ENCODE assay signal across 16 cellular contexts in genomic region chr7:47970750-47971149, GRCh38. TPM values are rescaled to one million over a fixed set of nuclear protein-coding genes. Genes with fewer than 3 reads are reported as not detected.
DNase-seq lines count a peak whose midpoint lies in the region; ATAC-seq and TF ChIP-seq lines count a peak whose summit lies in the region.
"Had no signal": no experiment of that assay in that cellular context is flagged by ENCODE, and none has a peak within 500 bp of the region (broad histone marks: within the 10 kb centered on the region; RNA-seq: fewer than 3 reads in every experiment).

No MANE protein-coding gene starts in this region.

- H3K27ac ChIP-seq in BLaER1 treated with 17β-estradiol and CSF1 and Interleukin-3, amounts not matched to agents 10 nM and 100 nM, result peak overlapping the region; percentile 8 to 93 (median 66); a peak in 18 of 22 replicates
- H3K27ac ChIP-seq in esophagus squamous epithelium (peak overlapping the region; percentile 46 to 67 (median 61)), sigmoid colon (peak overlapping the region; percentile 11 to 52 (median 40))

- no peak for TF ChIP-seq EP300 in sigmoid colon (IDR thresholded peaks at IDR 0.05)

- WGBS in esophagus squamous epithelium, 2 donors, result 33 to 52% methylated on average over 1 of the region's 1 CpG
- WGBS in sigmoid colon, 2 donors, result 5 to 42% methylated on average over 1 of the region's 1 CpG

- ATAC-seq in GM19397 (IDR thresholded peaks at IDR 0.05; ENCODE audit: unreplicated experiment), result no peak
- ATAC-seq: K562; stimulated activated naive CD8-positive, alpha-beta T cell treated with anti-CD3 and anti-CD28 coated beads, Interleukin-15, Interleukin-2, amounts not matched to agents 100 U/mL and 50 U/mL, for 24 hours had no signal

- intact Hi-C loops in esophagus squamous epithelium (cut with DNase I), result no loop called here
- intact Hi-C loops in sigmoid colon (cut with DNase I), result no loop called here

- peaks cover 17 to 43% (median 27%) of the 10 kb centered on the region in 10 experiments for H3K4me1 ChIP-seq in BLaER1 treated with 17β-estradiol and CSF1 and Interleukin-3, amounts not matched to agents 10 nM and 100 nM
- peaks cover 4 to 18% (median 10%) of the 10 kb centered on the region in 3 donors for H3K4me1 ChIP-seq in esophagus squamous epithelium
- H3K4me1 ChIP-seq in sigmoid colon, result no peaks in the 10 kb centered on the region

- H3K4me3 ChIP-seq in BLaER1 treated with 17β-estradiol and CSF1 and Interleukin-3, amounts not matched to agents 10 nM and 100 nM, result peak overlapping the region in 3 of 10 experiments; percentile 6 to 18 (median 17); a peak in 2 of 20 replicates
- H3K4me3 ChIP-seq in esophagus squamous epithelium (no peak overlapping the region), sigmoid colon (no peak overlapping the region)
- H3K4me3 ChIP-seq: K562 had no signal

- H3K4me2 ChIP-seq in BLaER1 treated with 17β-estradiol and CSF1 and Interleukin-3, amounts not matched to agents 10 nM and 100 nM, result peak overlapping the region in 8 of 11 experiments; percentile 37 to 89 (median 66); a peak in 16 of 22 replicates

- peaks cover 2 to 17% (median 7%) of the 10 kb centered on the region in 11 experiments; a peak in 10 of 22 replicates for H4K20me1 ChIP-seq in BLaER1 treated with 17β-estradiol and CSF1 and Interleukin-3, amounts not matched to agents 10 nM and 100 nM

- DNase-seq in HCEC 1CT, result peak; percentile 45
- DNase-seq in esophagus squamous epithelium (lab: John Stamatoyannopoulos, UW), result no peak
- DNase-seq in sigmoid colon, result no peak
- DNase-seq in SW480 (ENCODE audit: low spot score), result no peak
- DNase-seq in epidermal melanocyte (ENCODE audit: insufficient read length, low spot score), result no peak
- DNase-seq in 8988T, result no peak
- DNase-seq: activated CD4-positive, alpha-beta memory T cell treated with anti-CD3 and anti-CD28 coated beads, Interleukin-2, amount 10 ng/mL, durations not matched to agents 7 days and 5 days; activated naive CD4-positive, alpha-beta T cell; cerebellar nuclear complex; GOT3; NCI-H1694; NCI-H526 treated with DMSO at 0.1 percent for 48 hours; stimulated activated naive CD8-positive, alpha-beta T cell treated with anti-CD3 and anti-CD28 coated beads, Interleukin-15, Interleukin-2, amounts not matched to agents 100 U/mL and 50 U/mL, for 24 hours had no signal

- peak overlapping the region in 6 of 11 experiments; percentile 10 to 81 (median 58); a peak in 12 of 22 replicates for H3K9ac ChIP-seq in BLaER1 treated with 17β-estradiol and CSF1 and Interleukin-3, amounts not matched to agents 10 nM and 100 nM

- TF ChIP-seq CTCF in esophagus squamous epithelium (IDR thresholded peaks at IDR 0.05) (no peak), sigmoid colon (IDR thresholded peaks at IDR 0.05) (no peak)

- H3K27me3 ChIP-seq in BLaER1 treated with 17β-estradiol and CSF1 and Interleukin-3, amounts not matched to agents 10 nM and 100 nM, result no peaks in the 10 kb centered on the region
- H3K27me3 ChIP-seq in esophagus squamous epithelium (no peaks in the 10 kb centered on the region), sigmoid colon (no peaks in the 10 kb centered on the region)

- TF ChIP-seq POLR2A in esophagus squamous epithelium (IDR thresholded peaks at IDR 0.05) (no peak), sigmoid colon (IDR thresholded peaks at IDR 0.05) (no peak)

- H3K36me3 ChIP-seq in BLaER1 treated with 17β-estradiol and CSF1 and Interleukin-3, amounts not matched to agents 10 nM and 100 nM, result peaks cover 63 to 90% (median 79%) of the 10 kb centered on the region in 11 experiments
- peaks cover 24 to 84% (median 48%) of the 10 kb centered on the region in 3 donors for H3K36me3 ChIP-seq in esophagus squamous epithelium
- H3K36me3 ChIP-seq in sigmoid colon, result peaks cover 19 to 90% (median 43%) of the 10 kb centered on the region in 4 donors

- H3K9me3 ChIP-seq in BLaER1 treated with 17β-estradiol and CSF1 and Interleukin-3, amounts not matched to agents 10 nM and 100 nM (replicated peaks in 1 of 11), result no peaks in the 10 kb centered on the region
- no peaks in the 10 kb centered on the region for H3K9me3 ChIP-seq in esophagus squamous epithelium
- no peaks in the 10 kb centered on the region for H3K9me3 ChIP-seq in sigmoid colon

RNA-seq across cellular contexts. Expression of gene HUS1, which starts 8.7 kb away (rescaled TPM):
- total RNA-seq in esophagus squamous epithelium (10 to 100 TPM; 15.2 to 31.6 (median 24.0) TPM), sigmoid colon (10 to 100 TPM; 17.9 to 35.0 (median 27.8) TPM)
- 10 to 100 TPM; 15.7 to 25.7 (median 22.8) TPM for polyA plus RNA-seq in sigmoid colon

RNA-seq across cellular contexts. Expression of gene PKD1L1, which starts 22.5 kb away (rescaled TPM):
- under 1 TPM in 3 of 4 donors, not detected in 1; 0.06 to 0.19 (median 0.13) TPM for total RNA-seq in esophagus squamous epithelium
- under 1 TPM; 0.16 to 0.71 (median 0.41) TPM for total RNA-seq in sigmoid colon
- 1 to 10 TPM in 1 of 3 donors, under 1 TPM in 1, not detected in 1; 0.70 to 1.2 TPM for polyA plus RNA-seq in sigmoid colon

RNA-seq across cellular contexts. Expression of gene SUN3, which starts 58.2 kb away (rescaled TPM):
- total RNA-seq in esophagus squamous epithelium, result not detected
- total RNA-seq in sigmoid colon, result not detected
- under 1 TPM in 1 of 3 donors, not detected in 2; 0.16 TPM for polyA plus RNA-seq in sigmoid colon
- total RNA-seq: activated CD4-positive, alpha-beta memory T cell treated with anti-CD3 and anti-CD28 coated beads, Interleukin-2, amount 10 ng/mL, durations not matched to agents 7 days and 5 days; K562 had no signal
